ENCODE assay signal across 13 cellular contexts in genomic region chr13:75798353-75799245, GRCh38.
A peak's percentile ranks its signal among the peaks of the same experiment; 100 is the strongest.
DNase-seq lines count a peak whose midpoint lies in the region; ATAC-seq and TF ChIP-seq lines count a peak whose summit lies in the region.
"Had no signal": no experiment of that assay in that cellular context is flagged by ENCODE, and none has a peak within 500 bp of the region (broad histone marks: within the 10 kb centered on the region; RNA-seq: fewer than 3 reads in every experiment).

No MANE protein-coding gene starts in this region.

- H3K4me3 Mint-ChIP-seq in stimulated activated naive CD8-positive, alpha-beta T cell treated with anti-CD3 and anti-CD28 coated beads, Interleukin-15, amount 100 ng/mL, for 72 hours, result peak overlapping the region in 1 of 2 donors; percentile 13
- H3K4me3 Mint-ChIP-seq: IgD-negative memory B cell had no signal

- no peaks in the 10 kb centered on the region for H3K9me3 Mint-ChIP-seq in stimulated activated naive CD8-positive, alpha-beta T cell treated with anti-CD3 and anti-CD28 coated beads, Interleukin-15, amount 100 ng/mL, for 72 hours
- H3K9me3 Mint-ChIP-seq: IgD-negative memory B cell had no signal

- no peak for DNase-seq in heart right ventricle
- DNase-seq in right atrium auricular region (ENCODE audit: low spot score), result no peak
- DNase-seq in RKO (ENCODE audit: low spot score), result peak; percentile 75
- DNase-seq in stimulated activated naive CD8-positive, alpha-beta T cell treated with anti-CD3 and anti-CD28 coated beads, Interleukin-15, amount 100 ng/mL, for 72 hours, result peak in 1 of 2 donors; percentile 17
- DNase-seq in DMS53 (lab: John Stamatoyannopoulos, UW), result no peak
- DNase-seq in ascending aorta (ENCODE audit: low spot score in 2 of 2), result no peak
- DNase-seq: NCI-H2107, SIG-M5, spleen had no signal

- ATAC-seq in heart right ventricle, result peak in 3 of 8 donors; percentile 37 to 66 (median 46)
- ATAC-seq in esophagus mucosa, result peak; percentile 63
- ATAC-seq in stimulated activated naive CD8-positive, alpha-beta T cell treated with anti-CD3 and anti-CD28 coated beads, Interleukin-15, amount 100 ng/mL, for 72 hours, result peak; percentile 85
- no peak for ATAC-seq in GM18873 (IDR thresholded peaks at IDR 0.05; ENCODE audit: low FRiP score, unreplicated experiment)

- intact Hi-C loops in heart right ventricle (cut with DNase I) (no loop called here), ascending aorta (cut with DNase I) (no loop called here)

- WGBS in heart right ventricle, 2 donors, result 56 to 65% methylated on average over 7 of the region's 7 CpGs

- TF ChIP-seq CTCF in heart right ventricle (IDR thresholded peaks at IDR 0.05) (no peak), right atrium auricular region (IDR thresholded peaks at IDR 0.05) (no peak), ascending aorta (IDR thresholded peaks at IDR 0.05) (no peak)

- H3K4me3 ChIP-seq in heart right ventricle, result no peak overlapping the region
- no peak overlapping the region for H3K4me3 ChIP-seq in right atrium auricular region
- no peak overlapping the region for H3K4me3 ChIP-seq in ascending aorta
- H3K4me3 ChIP-seq: BLaER1 treated with 17β-estradiol and CSF1 and Interleukin-3, amounts not matched to agents 10 nM and 100 nM; spleen had no signal

- H3K27ac Mint-ChIP-seq in stimulated activated naive CD8-positive, alpha-beta T cell treated with anti-CD3 and anti-CD28 coated beads, Interleukin-15, amount 100 ng/mL, for 72 hours, result peak overlapping the region in 1 of 2 donors; percentile 30
- H3K27ac Mint-ChIP-seq: IgD-negative memory B cell had no signal

- H3K9me3 ChIP-seq in heart right ventricle (no peaks in the 10 kb centered on the region), right atrium auricular region (no peaks in the 10 kb centered on the region), ascending aorta (no peaks in the 10 kb centered on the region)
- H3K9me3 ChIP-seq: BLaER1 treated with 17β-estradiol and CSF1 and Interleukin-3, amounts not matched to agents 10 nM and 100 nM; spleen had no signal

- H3K27me3 Mint-ChIP-seq in stimulated activated naive CD8-positive, alpha-beta T cell treated with anti-CD3 and anti-CD28 coated beads, Interleukin-15, amount 100 ng/mL, for 72 hours, result no peaks in the 10 kb centered on the region
- H3K27me3 Mint-ChIP-seq: IgD-negative memory B cell had no signal

- H3K36me3 ChIP-seq in heart right ventricle, result peaks cover 0 to 34% (median 0%) of the 10 kb centered on the region in 9 donors
- no peaks in the 10 kb centered on the region for H3K36me3 ChIP-seq in right atrium auricular region
- no peaks in the 10 kb centered on the region for H3K36me3 ChIP-seq in ascending aorta

- peak overlapping the region in 8 of 10 donors; percentile 0 to 58 (median 42) for H3K27ac ChIP-seq in heart right ventricle
- peak overlapping the region in 1 of 2 donors; percentile 89 for H3K27ac ChIP-seq in right atrium auricular region
- no peak overlapping the region for H3K27ac ChIP-seq in ascending aorta
- H3K27ac ChIP-seq: BLaER1 treated with 17β-estradiol and CSF1 and Interleukin-3, amounts not matched to agents 10 nM and 100 nM; spleen had no signal

- H3K4me1 Mint-ChIP-seq in stimulated activated naive CD8-positive, alpha-beta T cell treated with anti-CD3 and anti-CD28 coated beads, Interleukin-15, amount 100 ng/mL, for 72 hours, result peaks cover 64% of the 10 kb centered on the region

- H3K27me3 ChIP-seq in heart right ventricle (no peaks in the 10 kb centered on the region), right atrium auricular region (no peaks in the 10 kb centered on the region), ascending aorta (no peaks in the 10 kb centered on the region)
- H3K27me3 ChIP-seq: BLaER1 treated with 17β-estradiol and CSF1 and Interleukin-3, amounts not matched to agents 10 nM and 100 nM; spleen had no signal

- peaks cover 0 to 48% (median 20%) of the 10 kb centered on the region in 9 donors for H3K4me1 ChIP-seq in heart right ventricle
- peaks cover 0 to 17% of the 10 kb centered on the region in 2 donors for H3K4me1 ChIP-seq in right atrium auricular region
- H3K4me1 ChIP-seq in ascending aorta, result peaks cover 0 to 13% of the 10 kb centered on the region in 2 donors
- H3K4me1 ChIP-seq: BLaER1 treated with 17β-estradiol and CSF1 and Interleukin-3, amounts not matched to agents 10 nM and 100 nM had no signal

Comparison
In these comparisons a context has a peak if more than half of its experiments do, and no peak if none do; other contexts are left out.
1. H3K27ac ChIP-seq: peak in heart right ventricle (8 of 10); none in ascending aorta (0 of 2).